In genomic region chr19:29666634-29667389, GRCh38 we compare ENCODE assay signal across 1 cellular context.
TF ChIP-seq lines count a peak whose summit lies in the region.

No MANE protein-coding gene starts in this region.

TF ChIP-seq in K562, 482 proteins besides CTCF, POLR2A, EP300 and RAD21 (continued from another document):
- TF ChIP-seq ZNF280A (IDR thresholded peaks at IDR 0.05; ENCODE audit: low read depth, partially characterized antibody) (no peak), SAP30 (IDR thresholded peaks at IDR 0.05; ENCODE audit: borderline replicate concordance, insufficient read depth, low read depth, low read length, poor library complexity, severe bottlenecking) (peak; percentile 47), MBD1 (CRISPR knock-in tag; IDR thresholded peaks at IDR 0.05) (no peak), RCOR1 (IDR thresholded peaks at IDR 0.05; ENCODE audit: borderline replicate concordance in 1 of 2, low read depth in 2 of 2, low read length in 2 of 2) (no peak), ZNF780A (CRISPR knock-in tag; IDR thresholded peaks at IDR 0.05) (no peak), TAL1 (IDR thresholded peaks at IDR 0.05) (no peak), DEAF1 (CRISPR knock-in tag; IDR thresholded peaks at IDR 0.05) (no peak), FOXK1 (CRISPR knock-in tag; IDR thresholded peaks at IDR 0.05; ENCODE audit: borderline replicate concordance) (no peak), POLR2B (IDR thresholded peaks at IDR 0.05; ENCODE audit: low read depth, partially characterized antibody) (no peak), PML (IDR thresholded peaks at IDR 0.05; ENCODE audit: low read length) (no peak), SPI1 (IDR thresholded peaks at IDR 0.05; ENCODE audit: borderline replicate concordance, low read depth, low read length) (0 out of 2 replicates have a peak, but pooled peaks have one; percentile 22), PTTG1 (tag; IDR thresholded peaks at IDR 0.05; ENCODE audit: low read depth) (no peak), ELK1 (CRISPR knock-in tag; IDR thresholded peaks at IDR 0.05) (no peak), RBM17 (IDR thresholded peaks at IDR 0.05; ENCODE audit: borderline replicate concordance, low read depth, low read length) (no peak), TEAD4 (IDR thresholded peaks at IDR 0.05; ENCODE audit: low read length) (no peak), TEAD4 (CRISPR knock-in tag; IDR thresholded peaks at IDR 0.05; ENCODE audit: borderline replicate concordance) (no peak), ZFX (CRISPR knock-in tag; IDR thresholded peaks at IDR 0.05) (no peak), POLR3G (IDR thresholded peaks at IDR 0.05; ENCODE audit: extremely low read depth, insufficient read length, insufficient replicate concordance) (no peak), ZNF24 (IDR thresholded peaks at IDR 0.05) (no peak), ZKSCAN1 (IDR thresholded peaks at IDR 0.05; ENCODE audit: low read depth, low read length) (0 out of 2 replicates have a peak, but pooled peaks have one; percentile 17), UBTF (IDR thresholded peaks at IDR 0.05; ENCODE audit: borderline replicate concordance in 1 of 2, low read depth in 2 of 2, low read length in 2 of 2) (peak in 1 of 2 experiments; percentile 56; a peak in 1 of 4 replicates), REST (CRISPR knock-in tag; IDR thresholded peaks at IDR 0.05; ENCODE audit: low read depth) (peak; percentile 83), PHB (CRISPR knock-in tag; IDR thresholded peaks at IDR 0.05) (no peak), ARID3A (IDR thresholded peaks at IDR 0.05; ENCODE audit: borderline replicate concordance, low read depth, low read length) (no peak), MEF2D (tag; conservative IDR thresholded peaks at IDR 0.05; ENCODE audit: low read depth) (no peak), BRCA1 (IDR thresholded peaks at IDR 0.05) (no peak), BRCA1 (CRISPR knock-in tag; IDR thresholded peaks at IDR 0.05) (no peak), JUND (IDR thresholded peaks at IDR 0.05; ENCODE audit: borderline replicate concordance, low read depth, low read length) (0 out of 2 replicates have a peak, but pooled peaks have one; percentile 2), JUND (tag; IDR thresholded peaks at IDR 0.05; ENCODE audit: borderline replicate concordance, low read depth, low read length) (no peak), ZNF589 (CRISPR knock-in tag; IDR thresholded peaks at IDR 0.05; ENCODE audit: low read depth) (no peak), TAF9B (IDR thresholded peaks at IDR 0.05; ENCODE audit: partially characterized antibody) (no peak), CTBP1 (IDR thresholded peaks at IDR 0.05; ENCODE audit: borderline replicate concordance) (peak; percentile 14; the same call in 1 of the 2 replicates), COPS2 (conservative IDR thresholded peaks at IDR 0.05) (no peak), SLC30A9 (CRISPR knock-in tag; IDR thresholded peaks at IDR 0.05) (no peak), NFATC3 (IDR thresholded peaks at IDR 0.05) (no peak), TCF7L2 (IDR thresholded peaks at IDR 0.05; ENCODE audit: low read depth, low read length) (no peak), MXI1 (IDR thresholded peaks at IDR 0.05; ENCODE audit: low read depth, low read length) (no peak), PHF21A (IDR thresholded peaks at IDR 0.05; ENCODE audit: borderline replicate concordance, low read depth) (no peak), PRMT5 (CRISPR knock-in tag; IDR thresholded peaks at IDR 0.05) (no peak), CREB1 (IDR thresholded peaks at IDR 0.05) (no peak), CREB1 (CRISPR knock-in tag; IDR thresholded peaks at IDR 0.05) (no peak), JUNB (CRISPR knock-in tag; conservative IDR thresholded peaks at IDR 0.05) (no peak), MBD2 (IDR thresholded peaks at IDR 0.05; ENCODE audit: borderline replicate concordance, low read depth) (no peak), BRD4 (IDR thresholded peaks at IDR 0.05) (no peak)
